ENCODE assay signal across 1 cellular context in the genomic region with DNA sequence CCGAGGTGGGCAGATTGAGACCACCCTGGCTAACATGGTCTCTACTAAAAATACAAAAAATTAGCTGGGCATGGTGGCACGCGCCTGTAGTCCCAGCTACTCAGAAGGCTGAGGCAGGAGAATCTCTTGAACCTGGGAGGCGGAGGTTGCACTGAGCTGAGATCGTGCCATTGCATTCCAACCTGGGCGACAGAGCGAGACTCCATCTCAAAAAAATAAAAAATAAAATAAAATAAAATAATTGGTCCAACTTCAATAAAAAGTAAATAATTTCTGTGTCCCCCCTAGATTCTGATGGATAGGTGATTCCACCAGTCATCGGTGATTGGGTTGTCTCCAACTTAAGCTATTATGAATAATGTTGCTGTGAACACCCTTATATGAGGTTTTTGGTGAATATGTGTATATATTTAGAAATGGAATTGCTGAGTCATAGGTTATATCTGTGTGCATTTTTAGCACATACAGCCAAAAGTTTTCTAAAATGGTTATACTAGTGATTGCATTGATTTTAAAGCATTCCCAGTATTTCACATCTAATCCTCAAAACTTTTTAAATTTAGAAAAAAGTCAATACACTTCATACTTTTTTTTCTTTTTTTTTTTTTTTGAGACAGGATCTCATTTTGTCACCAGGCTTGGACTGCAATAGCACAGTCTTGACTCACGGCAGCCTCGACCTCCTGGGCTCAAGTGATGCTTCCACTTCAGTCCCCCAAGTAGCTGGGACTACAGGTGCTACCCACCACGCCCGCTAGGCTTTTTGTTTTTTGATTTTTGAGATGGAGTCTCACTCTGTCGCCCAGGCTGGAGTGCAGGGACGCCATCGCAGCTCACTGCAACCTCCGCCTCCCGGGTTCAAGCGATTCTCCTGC.
TF ChIP-seq lines count a peak whose summit lies in the region.

No MANE protein-coding gene starts in this region.

TF ChIP-seq in K562, 482 proteins besides CTCF, POLR2A, EP300 and RAD21 (continued from another document):
- TF ChIP-seq SMARCA4 (IDR thresholded peaks at IDR 0.05) (peak; percentile 79), MTA3 (IDR thresholded peaks at IDR 0.05; ENCODE audit: borderline replicate concordance) (no peak), NCOA2 (IDR thresholded peaks at IDR 0.05; ENCODE audit: partially characterized antibody in 2 of 2) (peak in 1 of 2 experiments; percentile 29), CREBBP (IDR thresholded peaks at IDR 0.05; ENCODE audit: low read depth, low read length) (no peak), CHD4 (IDR thresholded peaks at IDR 0.05; ENCODE audit: insufficient read depth, insufficient replicate concordance, low read depth, low read length, poor library complexity, severe bottlenecking) (no peak), C11orf30 (IDR thresholded peaks at IDR 0.05; ENCODE audit: low read depth) (peak; percentile 98)
